ENCODE assay signal across 18 cellular contexts in the genomic region with DNA sequence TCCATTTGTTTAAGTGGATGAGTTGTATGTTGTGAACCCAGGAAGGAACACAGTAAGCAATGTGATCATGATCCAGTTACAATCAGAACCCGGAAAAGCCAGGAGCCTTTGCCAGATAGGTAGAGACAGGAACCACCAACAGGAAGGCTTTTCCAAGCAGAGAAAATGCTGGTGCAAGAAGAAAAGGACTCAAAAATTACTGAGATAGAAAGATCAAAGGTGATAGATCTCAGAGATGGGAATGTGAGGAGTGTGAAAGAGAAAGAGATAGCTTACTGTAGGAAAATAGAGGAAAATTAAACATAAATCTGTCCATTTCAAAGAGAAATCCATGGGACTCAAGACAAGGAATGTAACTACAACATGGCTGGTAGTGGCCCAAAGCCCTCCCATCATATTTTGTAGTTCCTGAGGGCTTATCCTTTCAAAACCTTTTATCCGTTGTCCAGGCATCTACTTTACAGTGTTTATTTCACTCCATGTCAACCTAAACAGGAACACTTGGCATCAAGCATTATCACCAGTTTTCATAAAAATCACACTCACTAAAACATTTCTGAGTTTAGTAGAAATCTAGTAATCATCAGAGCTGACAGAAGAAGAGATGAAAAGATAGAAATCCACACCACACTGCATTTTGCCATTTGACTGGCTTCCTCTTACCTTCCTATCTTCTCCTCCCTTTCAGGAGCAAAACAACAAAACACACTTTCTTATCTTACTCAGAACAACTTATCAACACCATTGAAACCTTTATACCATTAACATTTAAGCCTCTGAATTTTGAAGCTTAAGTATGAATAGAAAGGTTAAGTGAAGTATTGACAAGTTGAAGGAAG. TPM values are rescaled to one million over a fixed set of nuclear protein-coding genes. Genes with fewer than 3 reads are reported as not detected.
A peak's percentile ranks its signal among the peaks of the same experiment; 100 is the strongest.
DNase-seq lines count a peak whose midpoint lies in the region; ATAC-seq and TF ChIP-seq lines count a peak whose summit lies in the region.
"Had no signal": no experiment of that assay in that cellular context is flagged by ENCODE, and none has a peak within 500 bp of the region (broad histone marks: within the 10 kb centered on the region; RNA-seq: fewer than 3 reads in every experiment).

No MANE protein-coding gene starts in this region.

- H3K79me2 ChIP-seq in parathyroid adenoma, result no peaks in the 10 kb centered on the region
- no peaks in the 10 kb centered on the region for H3K79me2 ChIP-seq in Karpas-422 (ENCODE audit: low read length)

- no peaks in the 10 kb centered on the region for H3K27me3 ChIP-seq in HL-60 (ENCODE audit: insufficient read depth, poor library complexity, severe bottlenecking)
- no peaks in the 10 kb centered on the region for H3K27me3 ChIP-seq in parathyroid adenoma (ENCODE audit: control insufficient read depth, insufficient read depth, low read length)
- no peaks in the 10 kb centered on the region for H3K27me3 ChIP-seq in Karpas-422 (ENCODE audit: low read length)

- no peak for DNase-seq in HL-60 (ENCODE audit: low read depth in 1 of 2, low spot score in 1 of 2)
- DNase-seq in OCI-M1 (lab: John Stamatoyannopoulos, UW), result peak; percentile 78
- DNase-seq in erythroblast (lab: John Stamatoyannopoulos, UW), result peak; percentile 13 to 27
- DNase-seq in Karpas-422, result no peak
- DNase-seq in effector memory CD8-positive, alpha-beta T cell, result no peak
- no peak for DNase-seq in GM13977 (ENCODE audit: low spot score)
- DNase-seq: NCI-H1105 treated with DMSO at 0.1 percent for 48 hours, NCI-H187, NCI-H2107, NCI-H510A, NCI-H774, PC-3, RPMI8226, SHP77 treated with DMSO at 0.1 percent for 48 hours, SK-N-SH, T-helper 1 cell had no signal

- in situ Hi-C loops in GM13977 (cut with MboI; ENCODE audit: low pct_unique_long_range_greater_than_20kb, low sequenced_read_pairs, unreplicated experiment), result no loop called here

- no peak for ATAC-seq in effector memory CD8-positive, alpha-beta T cell (replicated peaks)
- ATAC-seq: PC-3 had no signal

- no peaks in the 10 kb centered on the region for H3K9me3 ChIP-seq in parathyroid adenoma (ENCODE audit: control insufficient read depth, low read length)
- H3K9me3 ChIP-seq in Karpas-422 (ENCODE audit: low read length), result no peaks in the 10 kb centered on the region
- H3K9me3 ChIP-seq: SK-N-SH had no signal

- peak overlapping the region; percentile 56 for H2AFZ ChIP-seq in parathyroid adenoma
- no peak overlapping the region for H2AFZ ChIP-seq in Karpas-422 (ENCODE audit: low read length)

- H3K36me3 ChIP-seq in parathyroid adenoma (ENCODE audit: control insufficient read depth, insufficient read depth, low read length) (no peaks in the 10 kb centered on the region), Karpas-422 (ENCODE audit: insufficient read depth, low read length) (no peaks in the 10 kb centered on the region)

- no peaks in the 10 kb centered on the region for H3K9me3 Mint-ChIP-seq in effector memory CD8-positive, alpha-beta T cell

- no peaks in the 10 kb centered on the region for H3K36me3 Mint-ChIP-seq in effector memory CD8-positive, alpha-beta T cell (ENCODE audit: insufficient read depth)

- no peak for TF ChIP-seq POLR2A in erythroblast (IDR thresholded peaks at IDR 0.05; ENCODE audit: low read length)

- H3K9me2 ChIP-seq in Karpas-422 (replicated peaks; ENCODE audit: insufficient read depth, low read length), result no peaks in the 10 kb centered on the region
- H3K9me2 ChIP-seq: SK-N-SH had no signal

- TF ChIP-seq CTCF in HL-60 (IDR thresholded peaks at IDR 0.05; ENCODE audit: insufficient read depth, low read length) (no peak), parathyroid adenoma (IDR thresholded peaks at IDR 0.05) (no peak), GM13977 (IDR thresholded peaks at IDR 0.05; ENCODE audit: extremely low read depth, insufficient read depth, missing control alignments) (no peak)

- no peak overlapping the region for H3K27ac Mint-ChIP-seq in effector memory CD8-positive, alpha-beta T cell
- H3K27ac Mint-ChIP-seq: B cell had no signal

- peaks cover 17 to 27% of the 10 kb centered on the region in 2 donors for H3K27me3 Mint-ChIP-seq in effector memory CD8-positive, alpha-beta T cell

- H3K27ac ChIP-seq in HL-60 (replicated peaks) (peak overlapping the region; percentile 95), parathyroid adenoma (peak overlapping the region; percentile 87), Karpas-422 (ENCODE audit: low read length) (no peak overlapping the region)

- H3K9ac ChIP-seq in parathyroid adenoma (no peak overlapping the region), Karpas-422 (ENCODE audit: low read length) (no peak overlapping the region)
- H3K9ac ChIP-seq: SK-N-SH had no signal

- H3K4me3 Mint-ChIP-seq in effector memory CD8-positive, alpha-beta T cell, result no peak overlapping the region
- H3K4me3 Mint-ChIP-seq: B cell had no signal

- H3K4me2 ChIP-seq in parathyroid adenoma (ENCODE audit: low read length) (no peak overlapping the region), Karpas-422 (ENCODE audit: low read depth, low read length, poor library complexity, severe bottlenecking) (no peak overlapping the region)
- H3K4me2 ChIP-seq: SK-N-SH had no signal

- no peak overlapping the region for H3K4me3 ChIP-seq in HL-60 (replicated peaks; ENCODE audit: insufficient read depth, low read length)
- H3K4me3 ChIP-seq in parathyroid adenoma (ENCODE audit: low read depth, low read length), result peak overlapping the region; percentile 1
- H3K4me3 ChIP-seq in Karpas-422 (ENCODE audit: low read length), result no peak overlapping the region

- H4K20me1 ChIP-seq in Karpas-422 (ENCODE audit: insufficient read depth, low read depth, low read length), result no peaks in the 10 kb centered on the region

- peaks cover 50% of the 10 kb centered on the region for H3K4me1 ChIP-seq in parathyroid adenoma
- H3K4me1 ChIP-seq in Karpas-422 (ENCODE audit: low read length), result no peaks in the 10 kb centered on the region

- no peaks in the 10 kb centered on the region for H3K4me1 Mint-ChIP-seq in effector memory CD8-positive, alpha-beta T cell (ENCODE audit: low read depth in 2 of 2)
- H3K4me1 Mint-ChIP-seq: B cell had no signal

RNA-seq across cellular contexts. Expression of gene STXBP5, which starts 44.5 kb away (rescaled TPM):
- total RNA-seq in Karpas-422 (2014; rRNA removed; shearing (Covaris generic); ENCODE audit: low replicate concordance), result 12.1 and 30.5 TPM in 2 replicates

Comparison
In these comparisons a context has a peak if more than half of its experiments do, and no peak if none do; other contexts are left out.
1. DNase-seq: peak in OCI-M1 (single experiment) and erythroblast (2 of 2); none in HL-60 (0 of 2), Karpas-422 (single experiment), effector memory CD8-positive, alpha-beta T cell (0 of 3) and GM13977 (single experiment).